ENCODE assay signal across 9 cellular contexts in the genomic region with DNA sequence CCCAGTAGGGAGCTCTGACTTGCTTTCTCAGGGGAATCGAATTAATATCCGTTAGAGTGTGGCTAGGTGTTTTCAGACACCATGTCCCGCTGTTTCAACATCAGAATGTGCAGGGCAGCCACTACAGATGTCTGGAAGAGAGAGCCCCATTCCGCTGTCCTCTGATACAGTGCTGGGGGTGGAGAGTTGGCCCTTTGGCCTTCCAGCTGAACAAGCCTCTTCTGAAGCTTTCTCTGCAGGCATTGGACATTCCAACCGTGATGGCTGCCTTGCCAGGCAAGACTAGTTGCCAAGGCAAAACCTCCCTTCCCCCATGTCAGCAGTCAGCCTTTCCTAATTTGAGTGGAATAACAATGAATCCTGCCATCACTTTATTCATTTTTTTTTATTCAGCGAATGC. TPM values are rescaled to one million over a fixed set of nuclear protein-coding genes. Genes with fewer than 3 reads are reported as not detected.
DNase-seq lines count a peak whose midpoint lies in the region; ATAC-seq, FAIRE-seq and TF ChIP-seq lines count a peak whose summit lies in the region.
"Had no signal": no experiment of that assay in that cellular context is flagged by ENCODE, and none has a peak within 500 bp of the region (broad histone marks: within the 10 kb centered on the region; RNA-seq: fewer than 3 reads in every experiment).

No MANE protein-coding gene starts in this region.

- peaks cover 14% of the 10 kb centered on the region for H3K4me1 Mint-ChIP-seq in osteocyte (ENCODE audit: unreplicated experiment)

- ATAC-seq in GM18502 (IDR thresholded peaks at IDR 0.05; ENCODE audit: poor library complexity, unreplicated experiment) = no peak

- H3K27me3 Mint-ChIP-seq in osteocyte (ENCODE audit: unreplicated experiment) = no peaks in the 10 kb centered on the region

- CTCF ChIA-PET in A673 (lab: Charles Lee) = no interaction called here

- H3K4me1 ChIP-seq in A673 (ENCODE audit: insufficient read depth, low read length, poor library complexity, severe bottlenecking) = peaks cover 4% of the 10 kb centered on the region

- FAIRE-seq in GM12892 (lab: Jason Lieb, UNC) = peak; percentile 33

- BruUV-seq in A673 (replicated peaks; lab: Mats Ljungman, UMichigan) = no TSS peak

- POLR2A ChIA-PET in A673 (lab: Charles Lee; ENCODE audit: low non-redundant PET) = no interaction called here

- no peaks in the 10 kb centered on the region for H3K36me3 Mint-ChIP-seq in osteocyte (ENCODE audit: unreplicated experiment)

- H3K9me3 ChIP-seq in A673 (ENCODE audit: low read depth, low read length, poor library complexity, severe bottlenecking) = no peaks in the 10 kb centered on the region

- no peak overlapping the region for H3K4me3 ChIP-seq in A673 (ENCODE audit: low read depth, low read length, poor library complexity, severe bottlenecking)

- no peak overlapping the region for H3K27ac ChIP-seq in A673 (ENCODE audit: low read depth, low read length, poor library complexity, severe bottlenecking)

- DNase-seq in GM12892 (ENCODE audit: insufficient read length) (no peak), RPMI7951 (ENCODE audit: low read depth) (peak; percentile 66), fibroblast of gingiva (ENCODE audit: low read depth) (peak; percentile 70), osteocyte (ENCODE audit: extremely low spot score, unreplicated experiment) (peak; percentile 63), A673 (ENCODE audit: low spot score) (no peak), GF-D8 (lab: John Stamatoyannopoulos, UW) (no peak), NCI-H2171 treated with DMSO at 0.1 percent for 48 hours (lab: John Stamatoyannopoulos, UW) (no peak)
- DNase-seq: NCI-H526 had no signal

- no peaks in the 10 kb centered on the region for H3K9me3 Mint-ChIP-seq in osteocyte (ENCODE audit: unreplicated experiment)

- intact Hi-C loops in A673 (cut with micrococcal nuclease; ENCODE audit: unreplicated experiment) = no loop called here

- no peak overlapping the region for H3K27ac Mint-ChIP-seq in osteocyte (ENCODE audit: unreplicated experiment)

- H3K4me3 Mint-ChIP-seq in osteocyte (ENCODE audit: unreplicated experiment) = no peak overlapping the region

- TF ChIP-seq POLR2A in GM12892 (IDR thresholded peaks at IDR 0.05; ENCODE audit: low read depth, low read length) = no peak

- H3K27me3 ChIP-seq in A673 (replicated peaks; ENCODE audit: insufficient read depth, low read depth, low read length, poor library complexity) = no peaks in the 10 kb centered on the region

- H3K36me3 ChIP-seq in A673 (ENCODE audit: insufficient read depth, low read length, poor library complexity, severe bottlenecking) = no peaks in the 10 kb centered on the region

- TF ChIP-seq CTCF in osteocyte (IDR thresholded peaks at IDR 0.05) (no peak), A673 (conservative IDR thresholded peaks at IDR 0.05; ENCODE audit: low read depth, low read length) (no peak)

RNA-seq across cellular contexts. Expression of a gene that starts 1.5 kb away (rescaled TPM):
- polyA plus RNA-seq in GM12892 (2012; ENCODE audit: missing spikeins) = 41.9 TPM
- total RNA-seq in RPMI7951 (2014; rRNA removed; shearing (Covaris generic)) = 162 and 172 TPM in 2 replicates
- total RNA-seq in osteocyte (9.5 and 12.9 TPM in 2 replicates), A673 (2021) (2.0 and 5.3 TPM in 2 replicates)

Comparison
In these comparisons a context has a peak if more than half of its experiments do, and no peak if none do; other contexts are left out.
1. DNase-seq: peak in RPMI7951 (single experiment), fibroblast of gingiva (single experiment) and osteocyte (single experiment); none in GM12892 (single experiment), A673 (single experiment), GF-D8 (single experiment) and NCI-H2171 treated with DMSO at 0.1 percent for 48 hours (single experiment).
2. RNA of a gene that starts 1.5 kb away (total RNA-seq): 162 to 172 TPM in RPMI7951; 9.5 to 12.9 TPM in osteocyte and 2.0 to 5.3 TPM in A673; every median in the first group is over 10 times any median in the second.